Comparison of ENCODE assay signal across 11 cellular contexts in the genomic region with DNA sequence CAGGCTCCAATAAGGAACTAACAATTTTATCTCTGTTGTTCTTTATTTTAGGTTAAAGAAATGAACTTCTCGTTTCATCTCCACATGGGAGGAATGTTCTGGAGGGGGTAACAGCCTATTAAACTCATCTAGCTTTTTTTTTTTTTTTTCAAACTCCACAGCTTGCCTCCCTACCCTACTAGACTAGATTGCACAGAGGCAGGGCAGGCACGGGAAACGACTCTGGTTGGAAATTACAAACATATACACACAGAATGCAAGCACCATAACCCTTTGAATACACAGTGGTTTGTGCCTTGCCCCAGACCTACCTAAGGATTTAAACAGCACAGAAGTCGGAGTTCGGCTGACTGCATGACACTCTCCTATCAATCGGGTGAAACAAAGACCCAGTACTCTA. TPM values are rescaled to one million over a fixed set of nuclear protein-coding genes. Genes with fewer than 3 reads are reported as not detected.
DNase-seq lines count a peak whose midpoint lies in the region; ATAC-seq and TF ChIP-seq lines count a peak whose summit lies in the region.
"Had no signal": no experiment of that assay in that cellular context is flagged by ENCODE, and none has a peak within 500 bp of the region (broad histone marks: within the 10 kb centered on the region; RNA-seq: fewer than 3 reads in every experiment).

No MANE protein-coding gene starts in this region.

- TF ChIP-seq EP300 in tibial nerve (IDR thresholded peaks at IDR 0.05), result no peak

- TF ChIP-seq CTCF in lower lobe of right lung (IDR thresholded peaks at IDR 0.05), result no peak
- TF ChIP-seq CTCF in tibial nerve (IDR thresholded peaks at IDR 0.05), result no peak
- no peak for TF ChIP-seq CTCF in foreskin keratinocyte (conservative IDR thresholded peaks at IDR 0.05)

- peak overlapping the region; percentile 93 for H3K27ac Mint-ChIP-seq in activated naive CD4-positive, alpha-beta T cell treated with anti-CD3 and anti-CD28 coated beads, Interleukin-2, amount 10 ng/mL, durations not matched to agents 7 days and 5 days
- H3K27ac Mint-ChIP-seq in activated naive CD8-positive, alpha-beta T cell treated with anti-CD3 and anti-CD28 coated beads for 36 hours, result peak overlapping the region; percentile 39

- H3K27ac ChIP-seq in lower lobe of right lung, result no peak overlapping the region
- H3K27ac ChIP-seq in tibial nerve, result peak overlapping the region in 3 of 4 donors; percentile 34 to 97 (median 95)
- no peak overlapping the region for H3K27ac ChIP-seq in foreskin keratinocyte

- H3K9me3 Mint-ChIP-seq in activated naive CD4-positive, alpha-beta T cell treated with anti-CD3 and anti-CD28 coated beads, Interleukin-2, amount 10 ng/mL, durations not matched to agents 7 days and 5 days, result no peaks in the 10 kb centered on the region
- H3K9me3 Mint-ChIP-seq in activated naive CD8-positive, alpha-beta T cell treated with anti-CD3 and anti-CD28 coated beads for 36 hours, result no peaks in the 10 kb centered on the region

- H3K27me3 Mint-ChIP-seq in activated naive CD4-positive, alpha-beta T cell treated with anti-CD3 and anti-CD28 coated beads, Interleukin-2, amount 10 ng/mL, durations not matched to agents 7 days and 5 days, result peaks cover 6% of the 10 kb centered on the region
- no peaks in the 10 kb centered on the region for H3K27me3 Mint-ChIP-seq in activated naive CD8-positive, alpha-beta T cell treated with anti-CD3 and anti-CD28 coated beads for 36 hours

- peaks cover 63% of the 10 kb centered on the region for H3K4me1 Mint-ChIP-seq in activated naive CD4-positive, alpha-beta T cell treated with anti-CD3 and anti-CD28 coated beads, Interleukin-2, amount 10 ng/mL, durations not matched to agents 7 days and 5 days
- peaks cover 61% of the 10 kb centered on the region for H3K4me1 Mint-ChIP-seq in activated naive CD8-positive, alpha-beta T cell treated with anti-CD3 and anti-CD28 coated beads for 36 hours

- H3K27me3 ChIP-seq in lower lobe of right lung (ENCODE audit: low read depth) (no peaks in the 10 kb centered on the region), tibial nerve (no peaks in the 10 kb centered on the region), foreskin keratinocyte (no peaks in the 10 kb centered on the region)
- H3K27me3 ChIP-seq: BE2C had no signal

- WGBS in tibial nerve, 2 donors, result 18 to 46% methylated on average over 6 of the region's 6 CpGs

- TF ChIP-seq POLR2A in tibial nerve (IDR thresholded peaks at IDR 0.05), result no peak

- peak overlapping the region; percentile 66 for H3K4me3 ChIP-seq in lower lobe of right lung
- no peak overlapping the region for H3K4me3 ChIP-seq in tibial nerve

- H3K4me1 ChIP-seq in lower lobe of right lung (peaks cover 46% of the 10 kb centered on the region), tibial nerve (peaks cover 0 to 56% (median 15%) of the 10 kb centered on the region in 4 donors), foreskin keratinocyte (peaks cover 4% of the 10 kb centered on the region)
- H3K4me1 ChIP-seq: BE2C had no signal

- ATAC-seq in lower lobe of right lung (no peak), foreskin keratinocyte (no peak), GM18502 (IDR thresholded peaks at IDR 0.05; ENCODE audit: poor library complexity, unreplicated experiment) (no peak)

- H3K36me3 ChIP-seq in lower lobe of right lung, result no peaks in the 10 kb centered on the region
- no peaks in the 10 kb centered on the region for H3K36me3 ChIP-seq in tibial nerve
- H3K36me3 ChIP-seq: BE2C had no signal

- H3K9me3 ChIP-seq in lower lobe of right lung (no peaks in the 10 kb centered on the region), tibial nerve (no peaks in the 10 kb centered on the region)
- H3K9me3 ChIP-seq: BE2C had no signal

- peaks cover 25% of the 10 kb centered on the region for H3K36me3 Mint-ChIP-seq in activated naive CD4-positive, alpha-beta T cell treated with anti-CD3 and anti-CD28 coated beads, Interleukin-2, amount 10 ng/mL, durations not matched to agents 7 days and 5 days
- H3K36me3 Mint-ChIP-seq in activated naive CD8-positive, alpha-beta T cell treated with anti-CD3 and anti-CD28 coated beads for 36 hours, result peaks cover 21% of the 10 kb centered on the region

- intact Hi-C loops in lower lobe of right lung (cut with DNase I), result no loop called here

- no peak for DNase-seq in activated naive CD4-positive, alpha-beta T cell treated with anti-CD3 and anti-CD28 coated beads, Interleukin-2, amount 10 ng/mL, durations not matched to agents 7 days and 5 days
- no peak for DNase-seq in activated naive CD4-positive, alpha-beta T cell treated with anti-CD3 and anti-CD28 coated beads, Interleukin-2, amount 50 U/mL, for 16 hours
- DNase-seq in activated naive CD8-positive, alpha-beta T cell treated with anti-CD3 and anti-CD28 coated beads for 36 hours, result no peak
- DNase-seq in lower lobe of right lung (no peak), tibial nerve (ENCODE audit: low spot score in 2 of 2) (no peak), foreskin keratinocyte (no peak), DMS53 treated with DMSO at 0.1 percent for 48 hours (lab: John Stamatoyannopoulos, UW; ENCODE audit: unreplicated experiment) (no peak)
- DNase-seq: BE2C, NCI-H446 had no signal

- CTCF ChIA-PET in activated naive CD4-positive, alpha-beta T cell treated with anti-CD3 and anti-CD28 coated beads, Interleukin-2, amount 10 ng/mL, durations not matched to agents 7 days and 5 days (lab: Charles Lee), result no interaction called here

- peak overlapping the region; percentile 97 for H3K4me3 Mint-ChIP-seq in activated naive CD4-positive, alpha-beta T cell treated with anti-CD3 and anti-CD28 coated beads, Interleukin-2, amount 10 ng/mL, durations not matched to agents 7 days and 5 days
- peak overlapping the region; percentile 94 for H3K4me3 Mint-ChIP-seq in activated naive CD8-positive, alpha-beta T cell treated with anti-CD3 and anti-CD28 coated beads for 36 hours

RNA-seq across cellular contexts. Expression of a gene that starts 2.7 kb away (rescaled TPM):
- total RNA-seq in activated naive CD8-positive, alpha-beta T cell treated with anti-CD3 and anti-CD28 coated beads for 36 hours, result 10 to 100 TPM; 50.9 to 53.1 TPM
- 57.6 TPM for total RNA-seq in lower lobe of right lung
- 10 to 100 TPM; 71.6 to 96.5 (median 83.1) TPM for total RNA-seq in tibial nerve
- 20.6 and 21.8 TPM in 2 replicates for total RNA-seq in foreskin keratinocyte
- polyA plus RNA-seq in foreskin keratinocyte, result 16.3 and 18.7 TPM in 2 replicates

RNA-seq across cellular contexts. Expression of a gene that starts 49.2 kb away (rescaled TPM):
- total RNA-seq in activated naive CD8-positive, alpha-beta T cell treated with anti-CD3 and anti-CD28 coated beads for 36 hours, result not detected
- total RNA-seq in lower lobe of right lung (not detected), tibial nerve (not detected), foreskin keratinocyte (not detected in 2 replicates)
- not detected in 2 replicates for polyA plus RNA-seq in foreskin keratinocyte
- total RNA-seq: T-helper 1 cell treated with Interleukin-12 subunit alpha and Interleukin-12 subunit beta and Interleukin-4 antibody, amounts not matched to agents 30 ng/mL and 1 ng/mL, for 36 hours had no signal

Comparison
In these comparisons a context has a peak if more than half of its experiments do, and no peak if none do; other contexts are left out.
1. H3K27ac ChIP-seq: peak in tibial nerve (3 of 4); none in lower lobe of right lung (single experiment) and foreskin keratinocyte (single experiment).